In genomic region chr1:167687919-167688519, GRCh38 we compare ENCODE assay signal across 1 cellular context.
A peak's percentile ranks its signal among the peaks of the same experiment; 100 is the strongest.
TF ChIP-seq lines count a peak whose summit lies in the region.

No MANE protein-coding gene starts in this region.

TF ChIP-seq in GM12878, 131 proteins besides CTCF, POLR2A, EP300 and RAD21 (continued from another document):
- TF ChIP-seq, protein P1, sequence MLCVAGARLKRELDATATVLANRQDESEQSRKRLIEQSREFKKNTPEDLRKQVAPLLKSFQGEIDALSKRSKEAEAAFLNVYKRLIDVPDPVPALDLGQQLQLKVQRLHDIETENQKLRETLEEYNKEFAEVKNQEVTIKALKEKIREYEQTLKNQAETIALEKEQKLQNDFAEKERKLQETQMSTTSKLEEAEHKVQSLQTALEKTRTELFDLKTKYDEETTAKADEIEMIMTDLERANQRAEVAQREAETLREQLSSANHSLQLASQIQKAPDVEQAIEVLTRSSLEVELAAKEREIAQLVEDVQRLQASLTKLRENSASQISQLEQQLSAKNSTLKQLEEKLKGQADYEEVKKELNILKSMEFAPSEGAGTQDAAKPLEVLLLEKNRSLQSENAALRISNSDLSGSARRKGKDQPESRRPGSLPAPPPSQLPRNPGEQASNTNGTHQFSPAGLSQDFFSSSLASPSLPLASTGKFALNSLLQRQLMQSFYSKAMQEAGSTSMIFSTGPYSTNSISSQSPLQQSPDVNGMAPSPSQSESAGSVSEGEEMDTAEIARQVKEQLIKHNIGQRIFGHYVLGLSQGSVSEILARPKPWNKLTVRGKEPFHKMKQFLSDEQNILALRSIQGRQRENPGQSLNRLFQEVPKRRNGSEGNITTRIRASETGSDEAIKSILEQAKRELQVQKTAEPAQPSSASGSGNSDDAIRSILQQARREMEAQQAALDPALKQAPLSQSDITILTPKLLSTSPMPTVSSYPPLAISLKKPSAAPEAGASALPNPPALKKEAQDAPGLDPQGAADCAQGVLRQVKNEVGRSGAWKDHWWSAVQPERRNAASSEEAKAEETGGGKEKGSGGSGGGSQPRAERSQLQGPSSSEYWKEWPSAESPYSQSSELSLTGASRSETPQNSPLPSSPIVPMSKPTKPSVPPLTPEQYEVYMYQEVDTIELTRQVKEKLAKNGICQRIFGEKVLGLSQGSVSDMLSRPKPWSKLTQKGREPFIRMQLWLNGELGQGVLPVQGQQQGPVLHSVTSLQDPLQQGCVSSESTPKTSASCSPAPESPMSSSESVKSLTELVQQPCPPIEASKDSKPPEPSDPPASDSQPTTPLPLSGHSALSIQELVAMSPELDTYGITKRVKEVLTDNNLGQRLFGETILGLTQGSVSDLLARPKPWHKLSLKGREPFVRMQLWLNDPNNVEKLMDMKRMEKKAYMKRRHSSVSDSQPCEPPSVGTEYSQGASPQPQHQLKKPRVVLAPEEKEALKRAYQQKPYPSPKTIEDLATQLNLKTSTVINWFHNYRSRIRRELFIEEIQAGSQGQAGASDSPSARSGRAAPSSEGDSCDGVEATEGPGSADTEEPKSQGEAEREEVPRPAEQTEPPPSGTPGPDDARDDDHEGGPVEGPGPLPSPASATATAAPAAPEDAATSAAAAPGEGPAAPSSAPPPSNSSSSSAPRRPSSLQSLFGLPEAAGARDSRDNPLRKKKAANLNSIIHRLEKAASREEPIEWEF (IDR thresholded peaks at IDR 0.05; ENCODE audit: insufficient replicate concordance, low read depth, low read length) = peak; percentile 24
